8 cellular contexts compared by ENCODE assay signal in the genomic region with DNA sequence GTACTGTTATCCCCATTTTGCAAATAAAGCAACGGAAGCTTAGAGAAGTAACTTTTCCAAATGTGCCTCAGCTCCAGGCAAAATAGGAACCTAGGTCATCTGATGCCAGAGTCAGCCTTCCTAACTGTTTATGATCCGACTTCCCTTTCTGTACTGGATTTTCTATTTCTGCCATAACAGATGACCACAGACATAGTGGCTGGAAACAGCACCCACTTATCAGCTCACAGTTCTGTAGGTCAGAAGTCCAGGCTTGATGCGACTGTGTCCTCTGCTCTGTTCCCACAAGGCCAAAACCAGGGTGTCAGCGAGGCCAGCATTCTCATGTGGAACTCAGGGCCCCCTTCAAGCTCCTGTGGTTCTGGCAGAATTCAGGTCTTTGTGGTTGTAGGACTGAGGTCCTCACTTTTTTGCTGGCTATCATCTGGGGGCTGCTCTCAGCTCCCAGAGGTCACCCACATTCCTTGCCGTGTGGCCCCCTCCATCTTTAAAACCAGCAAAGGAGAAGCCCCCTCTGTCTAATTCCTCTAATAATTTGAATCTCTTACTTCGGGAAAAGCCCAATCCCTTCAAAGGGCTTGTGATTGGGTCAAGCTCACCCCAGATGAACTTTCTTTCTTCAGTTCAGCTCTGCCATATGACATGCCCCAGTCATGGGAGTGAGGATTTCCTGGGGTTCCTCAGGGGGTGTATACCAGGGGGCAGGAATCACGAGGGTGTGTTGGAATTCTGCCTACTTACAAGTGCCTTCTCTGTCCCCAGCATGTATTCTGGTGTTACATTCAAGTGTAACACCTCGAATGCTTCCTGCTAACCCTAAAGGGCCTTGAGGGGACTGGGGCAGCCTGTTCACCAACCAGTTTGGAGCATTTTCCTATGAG. TPM values are rescaled to one million over a fixed set of nuclear protein-coding genes. Genes with fewer than 3 reads are reported as not detected.
DNase-seq lines count a peak whose midpoint lies in the region; ATAC-seq and TF ChIP-seq lines count a peak whose summit lies in the region.

No MANE protein-coding gene starts in this region.

- H3K4me1 Mint-ChIP-seq in activated CD8-positive, alpha-beta T cell treated with anti-CD3 and anti-CD28 coated beads for 36 hours (ENCODE audit: low read depth): peaks cover 12% of the 10 kb centered on the region

- WGBS in prostate gland: 84% methylated on average over 8 of the region's 8 CpGs

- H3K27me3 ChIP-seq in HUES6 (ENCODE audit: control insufficient read depth, insufficient read depth, low read length) (peaks cover 68% of the 10 kb centered on the region), left ventricle myocardium inferior (ENCODE audit: low read depth) (peaks cover 12% of the 10 kb centered on the region), skeletal muscle satellite cell (ENCODE audit: control insufficient read depth, insufficient read depth, low read length) (no peaks in the 10 kb centered on the region), prostate gland (replicated peaks; ENCODE audit: insufficient read depth) (no peaks in the 10 kb centered on the region)

- no peaks in the 10 kb centered on the region for H3K36me3 Mint-ChIP-seq in activated CD8-positive, alpha-beta T cell treated with anti-CD3 and anti-CD28 coated beads for 36 hours (ENCODE audit: low read depth)

- peaks cover 29% of the 10 kb centered on the region for H3K27me3 Mint-ChIP-seq in activated CD8-positive, alpha-beta T cell treated with anti-CD3 and anti-CD28 coated beads for 36 hours

- H3K4me3 ChIP-seq in HUES6 (ENCODE audit: low read depth, low read length) (peak overlapping the region; percentile 70; the same call in 1 of the 2 replicates), left ventricle myocardium inferior (peak overlapping the region; percentile 74), skeletal muscle satellite cell (ENCODE audit: low read length) (peak overlapping the region; percentile 67), prostate gland (peak overlapping the region in 1 of 2 donors; percentile 41)

- DNase-seq in activated CD8-positive, alpha-beta T cell treated with anti-CD3 and anti-CD28 coated beads for 36 hours: no peak
- no peak for DNase-seq in left ventricle myocardium inferior
- no peak for DNase-seq in prostate gland (ENCODE audit: low spot score)
- DNase-seq in stimulated activated CD4-positive, alpha-beta T cell treated with anti-CD3 and anti-CD28 coated beads, Interleukin-2, amount 100 ng/mL, for 24 hours: no peak
- no peak for DNase-seq in putamen (ENCODE audit: low spot score)
- no peak for DNase-seq in activated CD8-positive, alpha-beta memory T cell treated with anti-CD3 and anti-CD28 coated beads, Interleukin-2, amount 50 U/mL, for 48 hours

- H3K27ac ChIP-seq in HUES6 (ENCODE audit: low read depth, low read length) (no peak overlapping the region), left ventricle myocardium inferior (replicated peaks) (peak overlapping the region; percentile 73), prostate gland (no peak overlapping the region)

- H3K4me1 ChIP-seq in HUES6 (ENCODE audit: control insufficient read depth, insufficient read depth, low read length) (peaks cover 35% of the 10 kb centered on the region), left ventricle myocardium inferior (peaks cover 43% of the 10 kb centered on the region), skeletal muscle satellite cell (ENCODE audit: control insufficient read depth, insufficient read depth, low read length) (peaks cover 49% of the 10 kb centered on the region), prostate gland (replicated peaks) (no peaks in the 10 kb centered on the region)

- no peak overlapping the region for H3K9ac ChIP-seq in HUES6 (ENCODE audit: low read length)
- no peak overlapping the region for H3K9ac ChIP-seq in skeletal muscle satellite cell (ENCODE audit: low read depth, low read length)

- CTCF ChIA-PET in activated CD8-positive, alpha-beta T cell treated with anti-CD3 and anti-CD28 coated beads for 36 hours (lab: Charles Lee): interaction anchor here (1.0 to 10.4 kb wide), 12 partner anchors 8 to 50 kb away, joined by 3 to 123 read pairs (median 6); partner anchors contain the start of gene KCNJ5

- H3K9me3 Mint-ChIP-seq in activated CD8-positive, alpha-beta T cell treated with anti-CD3 and anti-CD28 coated beads for 36 hours: no peaks in the 10 kb centered on the region

- H3K36me3 ChIP-seq in HUES6 (ENCODE audit: control insufficient read depth, insufficient read depth, low read length) (no peaks in the 10 kb centered on the region), left ventricle myocardium inferior (no peaks in the 10 kb centered on the region), skeletal muscle satellite cell (ENCODE audit: insufficient read depth, low read length) (no peaks in the 10 kb centered on the region), prostate gland (no peaks in the 10 kb centered on the region)

- ATAC-seq in activated CD8-positive, alpha-beta T cell treated with anti-CD3 and anti-CD28 coated beads for 36 hours: no peak

- TF ChIP-seq CTCF in activated CD8-positive, alpha-beta T cell treated with anti-CD3 and anti-CD28 coated beads for 36 hours (IDR thresholded peaks at IDR 0.05): no peak
- no peak for TF ChIP-seq CTCF in left ventricle myocardium inferior (IDR thresholded peaks at IDR 0.05; ENCODE audit: borderline replicate concordance)
- TF ChIP-seq CTCF in prostate gland (IDR thresholded peaks at IDR 0.05): no peak

- intact Hi-C loops in activated CD8-positive, alpha-beta T cell treated with anti-CD3 and anti-CD28 coated beads for 36 hours (cut with micrococcal nuclease): no loop called here
- intact Hi-C loops in left ventricle myocardium inferior (cut with micrococcal nuclease) (no loop called here), prostate gland (cut with DNase I) (no loop called here)

- POLR2A ChIA-PET in activated CD8-positive, alpha-beta T cell treated with anti-CD3 and anti-CD28 coated beads for 36 hours (lab: Charles Lee): interaction anchor here (0.7 kb wide), 2 partner anchors 37 to 234 kb away, joined by 3 read pairs; no protein-coding TSS in a partner anchor

- H3K4me3 Mint-ChIP-seq in activated CD8-positive, alpha-beta T cell treated with anti-CD3 and anti-CD28 coated beads for 36 hours: peak overlapping the region; percentile 68

- no peak overlapping the region for H3K27ac Mint-ChIP-seq in activated CD8-positive, alpha-beta T cell treated with anti-CD3 and anti-CD28 coated beads for 36 hours

- no peak for TF ChIP-seq POLR2A in prostate gland (IDR thresholded peaks at IDR 0.05)

- H3K9me3 ChIP-seq in HUES6 (ENCODE audit: control insufficient read depth, insufficient read depth, low read depth, low read length) (peaks cover 4% of the 10 kb centered on the region; the same call in 1 of the 2 replicates), left ventricle myocardium inferior (replicated peaks) (no peaks in the 10 kb centered on the region), skeletal muscle satellite cell (replicated peaks; ENCODE audit: low read length) (no peaks in the 10 kb centered on the region), prostate gland (no peaks in the 10 kb centered on the region)

- H3K4me2 ChIP-seq in skeletal muscle satellite cell (ENCODE audit: low read length): peak overlapping the region; percentile 84

RNA-seq across cellular contexts. Expression of gene KCNJ5, which starts 15.3 kb away (rescaled TPM):
- not detected for total RNA-seq in activated CD8-positive, alpha-beta T cell treated with anti-CD3 and anti-CD28 coated beads for 36 hours
- 5.4 TPM for total RNA-seq in left ventricle myocardium inferior
- total RNA-seq in skeletal muscle satellite cell (2012; rRNA removed): not detected in 2 replicates
- 1 to 10 TPM; 3.9 to 4.7 TPM for total RNA-seq in prostate gland

RNA-seq across cellular contexts. Expression of gene TP53AIP1, which starts 36.2 kb away (rescaled TPM):
- total RNA-seq in activated CD8-positive, alpha-beta T cell treated with anti-CD3 and anti-CD28 coated beads for 36 hours: not detected
- total RNA-seq in left ventricle myocardium inferior (not detected), prostate gland (1 to 10 TPM in 1 of 2 donors, under 1 TPM in 1; 0.74 to 5.1 TPM)
- total RNA-seq in skeletal muscle satellite cell (2012; rRNA removed): not detected in 2 replicates

RNA-seq across cellular contexts. Expression of gene KCNJ1, which starts 39.3 kb away (rescaled TPM):
- not detected for total RNA-seq in activated CD8-positive, alpha-beta T cell treated with anti-CD3 and anti-CD28 coated beads for 36 hours
- total RNA-seq in left ventricle myocardium inferior (not detected), prostate gland (not detected)
- total RNA-seq in skeletal muscle satellite cell (2012; rRNA removed): not detected in 2 replicates
